ENCODE assay signal across 27 cellular contexts in the genomic region with DNA sequence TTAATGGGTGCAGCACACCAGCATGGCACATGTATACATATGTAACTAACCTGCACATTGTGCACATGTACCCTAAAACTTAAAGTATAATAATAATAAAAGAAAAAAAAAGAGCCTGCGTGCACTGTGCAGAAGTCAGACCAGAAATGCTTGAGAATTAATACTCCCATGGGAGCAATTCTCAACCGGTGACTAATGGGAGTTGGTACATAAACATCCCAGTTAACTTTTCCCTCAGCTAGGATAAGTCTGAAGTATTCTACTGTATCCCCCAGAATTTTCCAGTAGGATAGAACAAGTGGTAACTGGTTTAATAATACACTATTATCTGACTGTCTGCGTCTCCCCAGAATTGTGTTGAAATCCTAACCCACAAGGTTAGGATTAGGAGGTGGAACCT.
DNase-seq lines count a peak whose midpoint lies in the region; ATAC-seq lines count a peak whose summit lies in the region.
"Had no signal": no experiment of that assay in that cellular context is flagged by ENCODE, and none has a peak within 500 bp of the region (broad histone marks: within the 10 kb centered on the region; RNA-seq: fewer than 3 reads in every experiment).

No MANE protein-coding gene starts in this region.

- no peak overlapping the region for H3K4me3 Mint-ChIP-seq in activated naive CD8-positive, alpha-beta T cell treated with anti-CD3 and anti-CD28 coated beads for 36 hours
- no peak overlapping the region for H3K4me3 Mint-ChIP-seq in natural killer cell treated with Interleukin-12 subunit alpha and Interleukin-12 subunit beta and Interleukin-15 and Interleukin-18, amount 100 ng/mL, for 72 hours
- H3K4me3 Mint-ChIP-seq: immature natural killer cell, neural progenitor cell, type B pancreatic cell had no signal

- peaks cover 56% of the 10 kb centered on the region for H3K4me1 Mint-ChIP-seq in activated naive CD8-positive, alpha-beta T cell treated with anti-CD3 and anti-CD28 coated beads for 36 hours
- H3K4me1 Mint-ChIP-seq in natural killer cell treated with Interleukin-12 subunit alpha and Interleukin-12 subunit beta and Interleukin-15 and Interleukin-18, amount 100 ng/mL, for 72 hours (ENCODE audit: low read depth in 2 of 2): no peaks in the 10 kb centered on the region

- peak; percentile 49 for DNase-seq in ELR (ENCODE audit: low read depth)
- DNase-seq in activated naive CD8-positive, alpha-beta T cell treated with anti-CD3 and anti-CD28 coated beads for 36 hours: no peak
- DNase-seq in fibroblast of peridontal ligament (ENCODE audit: extremely low read depth): peak; percentile 35
- peak; percentile 76 for DNase-seq in stromal cell of bone marrow (ENCODE audit: low read depth)
- no peak for DNase-seq in NCI-H1930 (lab: John Stamatoyannopoulos, UW)
- DNase-seq in natural killer cell treated with Interleukin-12 subunit alpha and Interleukin-12 subunit beta and Interleukin-15 and Interleukin-18, amount 100 ng/mL, for 72 hours (ENCODE audit: low spot score): no peak
- DNase-seq: activated CD4-positive, alpha-beta T cell treated with anti-CD3 and anti-CD28 coated beads for 4 hours; C1 segment of cervical spinal cord; central memory CD4-positive, alpha-beta T cell; effector CD4-positive, alpha-beta T cell; erythroblast; GOT3; heart right ventricle; immature natural killer cell; KBM-7; left ventricle myocardium superior; MV-4-11; NCI-H187 treated with DMSO at 0.1 percent for 48 hours; NCI-H2227 treated with DMSO at 0.1 percent for 48 hours; OCI-M1; SIG-M5; stimulated activated naive CD4-positive, alpha-beta T cell; T-helper 1 cell had no signal

- H3K27ac Mint-ChIP-seq in activated naive CD8-positive, alpha-beta T cell treated with anti-CD3 and anti-CD28 coated beads for 36 hours: peak overlapping the region; percentile 82
- H3K27ac Mint-ChIP-seq in natural killer cell treated with Interleukin-12 subunit alpha and Interleukin-12 subunit beta and Interleukin-15 and Interleukin-18, amount 100 ng/mL, for 72 hours: no peak overlapping the region
- H3K27ac Mint-ChIP-seq: activated T-helper 2 cell treated with anti-CD3 and anti-CD28 coated beads, Interferon-gamma antibody, Interleukin-2, Interleukin-4, amounts not matched to agents 10 μg/mL and 5 μg/mL and 100 μg/mL, durations not matched to agents 14 hours and 24 hours and 36 hours; immature natural killer cell; neural progenitor cell; type B pancreatic cell had no signal

- no peaks in the 10 kb centered on the region for H3K27me3 Mint-ChIP-seq in activated naive CD8-positive, alpha-beta T cell treated with anti-CD3 and anti-CD28 coated beads for 36 hours
- no peaks in the 10 kb centered on the region for H3K27me3 Mint-ChIP-seq in natural killer cell treated with Interleukin-12 subunit alpha and Interleukin-12 subunit beta and Interleukin-15 and Interleukin-18, amount 100 ng/mL, for 72 hours
- H3K27me3 Mint-ChIP-seq: type B pancreatic cell had no signal

- H3K36me3 Mint-ChIP-seq in activated naive CD8-positive, alpha-beta T cell treated with anti-CD3 and anti-CD28 coated beads for 36 hours: peaks cover 38% of the 10 kb centered on the region
- peaks cover 4% of the 10 kb centered on the region for H3K36me3 Mint-ChIP-seq in natural killer cell treated with Interleukin-12 subunit alpha and Interleukin-12 subunit beta and Interleukin-15 and Interleukin-18, amount 100 ng/mL, for 72 hours
- H3K36me3 Mint-ChIP-seq: neural progenitor cell, type B pancreatic cell had no signal

- H3K9me3 Mint-ChIP-seq in activated naive CD8-positive, alpha-beta T cell treated with anti-CD3 and anti-CD28 coated beads for 36 hours: peaks cover 22% of the 10 kb centered on the region
- H3K9me3 Mint-ChIP-seq in natural killer cell treated with Interleukin-12 subunit alpha and Interleukin-12 subunit beta and Interleukin-15 and Interleukin-18, amount 100 ng/mL, for 72 hours: peaks cover 5% of the 10 kb centered on the region

- no peak for ATAC-seq in natural killer cell treated with Interleukin-12 subunit alpha and Interleukin-12 subunit beta and Interleukin-15 and Interleukin-18, amount 100 ng/mL, for 72 hours
- no peak for ATAC-seq in HG03342 (IDR thresholded peaks at IDR 0.05; ENCODE audit: unreplicated experiment)
- ATAC-seq: heart right ventricle, left ventricle myocardium superior had no signal

Comparison
In these comparisons a context has a peak if more than half of its experiments do, and no peak if none do; other contexts are left out.
1. DNase-seq: peak in ELR (single experiment), fibroblast of peridontal ligament (single experiment) and stromal cell of bone marrow (single experiment); none in activated naive CD8-positive, alpha-beta T cell treated with anti-CD3 and anti-CD28 coated beads for 36 hours (single experiment), NCI-H1930 (0 of 2) and natural killer cell treated with Interleukin-12 subunit alpha and Interleukin-12 subunit beta and Interleukin-15 and Interleukin-18, amount 100 ng/mL, for 72 hours (single experiment).